Comparison of ENCODE assay signal across 1 cellular context in genomic region chr10:78029294-78030226, GRCh38.
A peak's percentile ranks its signal among the peaks of the same experiment; 100 is the strongest.
TF ChIP-seq lines count a peak whose summit lies in the region.

Gene POLR3A, minus strand, starts transcription at chr10:78029515. Its CDS starts 108 bp downstream, at chr10:78029407.

TF ChIP-seq in K562, 482 proteins besides CTCF, POLR2A, EP300 and RAD21 (continued from another document and continues in another):
- TF ChIP-seq, protein P1, sequence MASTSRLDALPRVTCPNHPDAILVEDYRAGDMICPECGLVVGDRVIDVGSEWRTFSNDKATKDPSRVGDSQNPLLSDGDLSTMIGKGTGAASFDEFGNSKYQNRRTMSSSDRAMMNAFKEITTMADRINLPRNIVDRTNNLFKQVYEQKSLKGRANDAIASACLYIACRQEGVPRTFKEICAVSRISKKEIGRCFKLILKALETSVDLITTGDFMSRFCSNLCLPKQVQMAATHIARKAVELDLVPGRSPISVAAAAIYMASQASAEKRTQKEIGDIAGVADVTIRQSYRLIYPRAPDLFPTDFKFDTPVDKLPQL (IDR thresholded peaks at IDR 0.05; ENCODE audit: extremely low read depth, insufficient read length): no peak
- TF ChIP-seq TEAD2 (tag; IDR thresholded peaks at IDR 0.05) (0 out of 2 replicates have a peak, but pooled peaks have one; percentile 47), MTA3 (IDR thresholded peaks at IDR 0.05; ENCODE audit: borderline replicate concordance) (peak; percentile 98), PPARD (CRISPR knock-in tag; IDR thresholded peaks at IDR 0.05) (no peak), ZNF583 (CRISPR knock-in tag; IDR thresholded peaks at IDR 0.05) (no peak), NR2C2 (CRISPR knock-in tag; IDR thresholded peaks at IDR 0.05) (peak; percentile 64; the same call in 1 of the 2 replicates), NR2C2 (tag; IDR thresholded peaks at IDR 0.05) (peak; percentile 89), POLR2B (IDR thresholded peaks at IDR 0.05; ENCODE audit: low read depth, partially characterized antibody) (peak; percentile 66), ZNF431 (CRISPR knock-in tag; IDR thresholded peaks at IDR 0.05) (no peak; the same call in 1 of the 2 replicates), ZBTB9 (CRISPR knock-in tag; IDR thresholded peaks at IDR 0.05) (0 out of 2 replicates have a peak, but pooled peaks have one; percentile 27), EZH2 (IDR thresholded peaks at IDR 0.05; ENCODE audit: borderline replicate concordance, low read depth, low read length) (no peak), ZC3H4 (CRISPR knock-in tag; IDR thresholded peaks at IDR 0.05; ENCODE audit: borderline replicate concordance) (no peak), SRSF9 (IDR thresholded peaks at IDR 0.05; ENCODE audit: borderline replicate concordance, low read depth, low read length) (no peak), FIP1L1 (IDR thresholded peaks at IDR 0.05; ENCODE audit: low read depth, low read length, poor library complexity, severe bottlenecking) (no peak), SPI1 (IDR thresholded peaks at IDR 0.05; ENCODE audit: borderline replicate concordance, low read depth, low read length) (peak; percentile 40; the same call in 1 of the 2 replicates), ZNF134 (CRISPR knock-in tag; conservative IDR thresholded peaks at IDR 0.05) (0 out of 2 replicates have a peak, but pooled peaks have one; percentile 8), KLF16 (IDR thresholded peaks at IDR 0.05) (peak; percentile 82), SMAD4 (CRISPR knock-in tag; conservative IDR thresholded peaks at IDR 0.05) (peak; percentile 77), REST (CRISPR knock-in tag; IDR thresholded peaks at IDR 0.05; ENCODE audit: low read depth) (0 out of 2 replicates have a peak, but pooled peaks have one; percentile 50), ZNF175 (CRISPR knock-in tag; IDR thresholded peaks at IDR 0.05; ENCODE audit: low read depth) (peak; percentile 77; the same call in 1 of the 2 replicates), MTA2 (IDR thresholded peaks at IDR 0.05; ENCODE audit: low read depth) (no peak; the same call in 1 of the 2 replicates), SMARCA5 (IDR thresholded peaks at IDR 0.05) (peak; percentile 85), TAF1 (IDR thresholded peaks at IDR 0.05; ENCODE audit: control insufficient read depth, extremely low read depth, insufficient read depth, low read length, severe bottlenecking) (peak; percentile 72), BRD9 (IDR thresholded peaks at IDR 0.05; ENCODE audit: low read depth, partially characterized antibody) (peak; percentile 85), MYNN (IDR thresholded peaks at IDR 0.05) (no peak), MYNN (CRISPR knock-in tag; IDR thresholded peaks at IDR 0.05) (no peak), ZNF785 (CRISPR knock-in tag; IDR thresholded peaks at IDR 0.05) (no peak), NR4A1 (CRISPR knock-in tag; IDR thresholded peaks at IDR 0.05) (peak; percentile 77; the same call in 1 of the 2 replicates), NR4A1 (tag; IDR thresholded peaks at IDR 0.05) (0 out of 2 replicates have a peak, but pooled peaks have one; percentile 83), GATA2 (CRISPR knock-in tag; IDR thresholded peaks at IDR 0.05) (0 out of 2 replicates have a peak, but pooled peaks have one; percentile 45), GATAD2B (IDR thresholded peaks at IDR 0.05; ENCODE audit: borderline replicate concordance) (peak; percentile 55; the same call in 1 of the 2 replicates), ZNF121 (CRISPR knock-in tag; conservative IDR thresholded peaks at IDR 0.05) (no peak), SP1 (CRISPR knock-in tag; IDR thresholded peaks at IDR 0.05) (no peak; the same call in 1 of the 2 replicates), ZNF707 (CRISPR knock-in tag; conservative IDR thresholded peaks at IDR 0.05) (no peak), NFIC (IDR thresholded peaks at IDR 0.05) (no peak; the same call in 1 of the 2 replicates), ZNF518B (CRISPR knock-in tag; IDR thresholded peaks at IDR 0.05) (no peak), NCOR1 (IDR thresholded peaks at IDR 0.05) (peak; percentile 55; the same call in 1 of the 2 replicates), THRAP3 (IDR thresholded peaks at IDR 0.05; ENCODE audit: borderline replicate concordance) (no peak), NFYB (IDR thresholded peaks at IDR 0.05; ENCODE audit: extremely low read depth, insufficient read length) (peak; percentile 58), ZBTB43 (CRISPR knock-in tag; IDR thresholded peaks at IDR 0.05) (no peak), FOXP1 (CRISPR knock-in tag; IDR thresholded peaks at IDR 0.05) (no peak), ILF3 (IDR thresholded peaks at IDR 0.05; ENCODE audit: borderline replicate concordance) (no peak), PBX2 (CRISPR knock-in tag; IDR thresholded peaks at IDR 0.05; ENCODE audit: low read depth) (peak; percentile 89), PBX2 (tag; conservative IDR thresholded peaks at IDR 0.05; ENCODE audit: low read depth) (peak; percentile 100), HNRNPK (IDR thresholded peaks at IDR 0.05; ENCODE audit: low read depth, low read length, poor library complexity, severe bottlenecking) (no peak), E4F1 (CRISPR knock-in tag; IDR thresholded peaks at IDR 0.05; ENCODE audit: borderline replicate concordance) (no peak), BRCA1 (IDR thresholded peaks at IDR 0.05) (no peak), BRCA1 (CRISPR knock-in tag; IDR thresholded peaks at IDR 0.05) (no peak; the same call in 1 of the 2 replicates)
- TF ChIP-seq, protein P2, sequence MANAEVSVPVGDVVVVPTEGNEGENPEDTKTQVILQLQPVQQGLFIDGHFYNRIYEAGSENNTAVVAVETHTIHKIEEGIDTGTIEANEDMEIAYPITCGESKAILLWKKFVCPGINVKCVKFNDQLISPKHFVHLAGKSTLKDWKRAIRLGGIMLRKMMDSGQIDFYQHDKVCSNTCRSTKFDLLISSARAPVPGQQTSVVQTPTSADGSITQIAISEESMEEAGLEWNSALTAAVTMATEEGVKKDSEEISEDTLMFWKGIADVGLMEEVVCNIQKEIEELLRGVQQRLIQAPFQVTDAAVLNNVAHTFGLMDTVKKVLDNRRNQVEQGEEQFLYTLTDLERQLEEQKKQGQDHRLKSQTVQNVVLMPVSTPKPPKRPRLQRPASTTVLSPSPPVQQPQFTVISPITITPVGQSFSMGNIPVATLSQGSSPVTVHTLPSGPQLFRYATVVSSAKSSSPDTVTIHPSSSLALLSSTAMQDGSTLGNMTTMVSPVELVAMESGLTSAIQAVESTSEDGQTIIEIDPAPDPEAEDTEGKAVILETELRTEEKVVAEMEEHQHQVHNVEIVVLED (CRISPR knock-in tag; IDR thresholded peaks at IDR 0.05): no peak
- TF ChIP-seq, protein P3, sequence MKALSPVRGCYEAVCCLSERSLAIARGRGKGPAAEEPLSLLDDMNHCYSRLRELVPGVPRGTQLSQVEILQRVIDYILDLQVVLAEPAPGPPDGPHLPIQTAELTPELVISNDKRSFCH (CRISPR knock-in tag; IDR thresholded peaks at IDR 0.05): no peak
- TF ChIP-seq, protein P3 (tag; IDR thresholded peaks at IDR 0.05): peak; percentile 86; the same call in 1 of the 2 replicates
